Comparison of ENCODE assay signal across 8 cellular contexts in the genomic region with DNA sequence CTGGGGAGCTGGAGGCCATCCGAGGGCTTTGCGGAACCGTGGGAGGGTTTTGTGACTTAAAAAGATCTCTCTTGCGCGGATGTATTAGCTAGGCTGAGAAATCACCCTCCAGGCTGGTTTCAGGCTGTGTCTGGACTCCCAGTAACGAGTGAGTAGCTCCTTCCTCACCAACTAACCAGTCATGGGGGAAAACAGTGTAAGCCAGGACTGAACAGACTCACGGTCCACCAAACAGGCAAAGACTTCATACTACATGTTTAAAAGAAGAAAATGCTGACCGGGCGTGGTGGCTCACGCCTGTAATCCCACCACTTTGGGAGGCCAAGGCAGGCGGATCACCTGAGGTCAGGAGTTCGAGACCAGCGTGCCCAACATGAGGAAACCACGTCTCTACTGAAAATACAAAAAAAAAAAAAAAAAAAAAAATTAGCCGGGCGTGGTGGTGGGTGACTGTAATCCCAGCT. TPM values are rescaled to one million over a fixed set of nuclear protein-coding genes. Genes with fewer than 3 reads are reported as not detected.
A peak's percentile ranks its signal among the peaks of the same experiment; 100 is the strongest.
DNase-seq lines count a peak whose midpoint lies in the region; ATAC-seq and TF ChIP-seq lines count a peak whose summit lies in the region.

No MANE protein-coding gene starts in this region.

- H3K4me1 Mint-ChIP-seq in osteocyte (ENCODE audit: unreplicated experiment), result peaks cover 34% of the 10 kb centered on the region

- H3K27me3 ChIP-seq in DND-41 (ENCODE audit: insufficient read depth, low read length, poor library complexity) (no peaks in the 10 kb centered on the region), Peyer's patch (no peaks in the 10 kb centered on the region)

- H3K4me3 Mint-ChIP-seq in osteocyte (ENCODE audit: unreplicated experiment), result peak overlapping the region; percentile 98

- peak overlapping the region; percentile 83 for H2AFZ ChIP-seq in DND-41 (ENCODE audit: low read depth, low read length)

- H3K4me2 ChIP-seq in DND-41 (ENCODE audit: insufficient read depth, low read length), result peak overlapping the region; percentile 75

- peaks cover 14% of the 10 kb centered on the region for H3K36me3 ChIP-seq in DND-41 (ENCODE audit: insufficient read depth, low read length)
- H3K36me3 ChIP-seq in Peyer's patch, result peaks cover 0 to 12% (median 0%) of the 10 kb centered on the region in 3 donors

- H3K4me1 ChIP-seq in DND-41 (ENCODE audit: insufficient read depth, low read length) (peaks cover 37% of the 10 kb centered on the region), Peyer's patch (peaks cover 0 to 16% (median 10%) of the 10 kb centered on the region in 4 donors)

- no peaks in the 10 kb centered on the region for H3K9me3 Mint-ChIP-seq in osteocyte (ENCODE audit: unreplicated experiment)

- no peak for TF ChIP-seq CTCF in DND-41 (IDR thresholded peaks at IDR 0.05; ENCODE audit: borderline replicate concordance, extremely low read depth, low read length, poor library complexity, severe bottlenecking)
- TF ChIP-seq CTCF in Peyer's patch (IDR thresholded peaks at IDR 0.05), result no peak
- no peak for TF ChIP-seq CTCF in epithelial cell of proximal tubule (conservative IDR thresholded peaks at IDR 0.05; ENCODE audit: low read depth, low read length)
- TF ChIP-seq CTCF in osteocyte (IDR thresholded peaks at IDR 0.05), result no peak

- peak overlapping the region; percentile 98 for H3K27ac Mint-ChIP-seq in osteocyte (ENCODE audit: unreplicated experiment)

- ATAC-seq in DND-41 (ENCODE audit: insufficient read depth, low read depth), result no peak

- H3K4me3 ChIP-seq in DND-41 (ENCODE audit: low read depth in 1 of 2, low read length in 2 of 2) (peak overlapping the region; percentile 91 to 99), Peyer's patch (peak overlapping the region; percentile 69 to 92 (median 90)), epithelial cell of proximal tubule (ENCODE audit: low read depth, low read length) (peak overlapping the region; percentile 91)

- peaks cover 8% of the 10 kb centered on the region for H4K20me1 ChIP-seq in DND-41 (ENCODE audit: insufficient read depth, low read length)

- H3K27ac ChIP-seq in DND-41 (ENCODE audit: low read length) (peak overlapping the region; percentile 80), Peyer's patch (peak overlapping the region; percentile 89 to 96 (median 92))

- H3K79me2 ChIP-seq in DND-41 (ENCODE audit: insufficient read depth, low read length), result peaks cover 41% of the 10 kb centered on the region

- DNase-seq in DND-41 (no peak), Peyer's patch (no peak), epithelial cell of proximal tubule (ENCODE audit: low read depth) (peak; percentile 37), osteocyte (ENCODE audit: extremely low spot score, unreplicated experiment) (no peak), NCI-H2227 treated with DMSO at 0.1 percent for 48 hours (lab: John Stamatoyannopoulos, UW) (no peak), NCI-H2029 (lab: John Stamatoyannopoulos, UW) (no peak)
- no peak for DNase-seq in stimulated activated CD4-positive, alpha-beta T cell treated with anti-CD3 and anti-CD28 coated beads, Interleukin-15, amount 100 ng/mL, for 24 hours
- DNase-seq in activated CD8-positive, alpha-beta memory T cell treated with anti-CD3 and anti-CD28 coated beads, Interleukin-2, amount 50 U/mL, for 4 hours, result no peak

- H3K9ac ChIP-seq in DND-41 (ENCODE audit: low read depth, low read length), result peak overlapping the region; percentile 77

- H3K36me3 Mint-ChIP-seq in osteocyte (ENCODE audit: unreplicated experiment), result peaks cover 11% of the 10 kb centered on the region

- H3K9me3 ChIP-seq in DND-41 (ENCODE audit: insufficient read depth, low read length, severe bottlenecking) (no peaks in the 10 kb centered on the region), Peyer's patch (no peaks in the 10 kb centered on the region)

- no peaks in the 10 kb centered on the region for H3K27me3 Mint-ChIP-seq in osteocyte (ENCODE audit: unreplicated experiment)

- TF ChIP-seq POLR2A in Peyer's patch (IDR thresholded peaks at IDR 0.05), result no peak

RNA-seq across cellular contexts. Expression of a gene that starts 0.8 kb away (rescaled TPM):
- total RNA-seq in Peyer's patch (10 to 100 TPM; 51.0 to 93.0 (median 69.9) TPM), epithelial cell of proximal tubule (21.1 and 21.4 TPM in 2 replicates), osteocyte (50.2 and 55.0 TPM in 2 replicates)
